11 cellular contexts compared by ENCODE assay signal in the genomic region with DNA sequence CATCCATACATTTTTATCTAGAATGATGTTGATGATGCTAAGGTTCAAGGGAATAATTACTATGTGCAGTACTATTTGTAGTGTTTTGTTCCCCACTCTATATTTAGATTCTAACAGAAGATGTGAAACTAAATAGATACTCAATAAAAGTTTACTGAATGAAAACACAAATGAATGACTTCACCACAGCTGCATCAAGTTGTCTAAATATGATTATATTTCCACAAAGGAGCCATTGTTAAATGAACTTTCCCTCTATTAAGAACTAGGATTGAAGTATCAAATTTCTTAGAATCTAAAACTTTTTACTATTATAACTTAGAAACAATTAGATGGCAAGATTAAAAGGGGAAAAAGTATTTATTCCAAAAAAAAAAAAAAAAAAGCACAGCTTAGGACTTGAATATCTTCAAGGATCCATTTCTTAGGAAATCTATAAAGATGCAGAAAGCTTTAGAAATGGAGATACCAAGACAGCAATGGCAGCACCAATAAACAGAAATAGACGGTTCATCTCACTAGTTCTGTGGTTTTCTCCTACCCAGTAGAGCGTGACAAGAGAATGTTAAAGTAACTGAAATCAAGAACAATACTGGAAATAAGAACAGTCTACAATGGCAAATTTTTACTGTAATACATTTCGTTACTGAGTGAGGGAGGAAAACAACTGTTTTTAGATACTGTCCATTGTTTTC.
DNase-seq lines count a peak whose midpoint lies in the region; ATAC-seq and TF ChIP-seq lines count a peak whose summit lies in the region.
"Had no signal": no experiment of that assay in that cellular context is flagged by ENCODE, and none has a peak within 500 bp of the region (broad histone marks: within the 10 kb centered on the region; RNA-seq: fewer than 3 reads in every experiment).

No MANE protein-coding gene starts in this region.

- no peaks in the 10 kb centered on the region for H3K27me3 ChIP-seq in esophagus squamous epithelium
- H3K27me3 ChIP-seq: gastrocnemius medialis had no signal

- no peaks in the 10 kb centered on the region for H3K36me3 ChIP-seq in esophagus squamous epithelium
- H3K36me3 ChIP-seq: gastrocnemius medialis had no signal

- ATAC-seq in GM18511 (IDR thresholded peaks at IDR 0.05; ENCODE audit: unreplicated experiment), result peak; percentile 86
- peak; percentile 79 for ATAC-seq in GM21447 (IDR thresholded peaks at IDR 0.05; ENCODE audit: unreplicated experiment)
- peak; percentile 83 for ATAC-seq in HG03135 (IDR thresholded peaks at IDR 0.05; ENCODE audit: unreplicated experiment)
- ATAC-seq: gastrocnemius medialis had no signal

- H3K4me3 ChIP-seq in esophagus squamous epithelium, result no peak overlapping the region
- H3K4me3 ChIP-seq: gastrocnemius medialis had no signal

- no peak for TF ChIP-seq CTCF in esophagus squamous epithelium (IDR thresholded peaks at IDR 0.05)

- no peak for TF ChIP-seq POLR2A in esophagus squamous epithelium (IDR thresholded peaks at IDR 0.05)

- intact Hi-C loops in esophagus squamous epithelium (cut with DNase I), result no loop called here

- 64 to 69% methylated on average over 3 of the region's 3 CpGs for WGBS in esophagus squamous epithelium, 2 donors

- no peak overlapping the region for H3K27ac ChIP-seq in esophagus squamous epithelium
- H3K27ac ChIP-seq: gastrocnemius medialis had no signal

- H3K4me1 ChIP-seq in esophagus squamous epithelium, result no peaks in the 10 kb centered on the region

- DNase-seq in foreskin melanocyte, result peak; percentile 68
- no peak for DNase-seq in activated CD8-positive, alpha-beta memory T cell treated with anti-CD3 and anti-CD28 coated beads for 24 hours
- DNase-seq in NCI-H2196 (lab: John Stamatoyannopoulos, UW; ENCODE audit: unreplicated experiment), result no peak
- no peak for DNase-seq in esophagus squamous epithelium (lab: John Stamatoyannopoulos, UW)
- no peak for DNase-seq in hypothalamus (lab: John Stamatoyannopoulos, UW)
- DNase-seq: DMS53; gastrocnemius medialis; stimulated activated CD4-positive, alpha-beta T cell treated with anti-CD3 and anti-CD28 coated beads, Interleukin-15, amount 100 ng/mL, for 24 hours had no signal

- H3K9me3 ChIP-seq in esophagus squamous epithelium, result no peaks in the 10 kb centered on the region
- H3K9me3 ChIP-seq: gastrocnemius medialis had no signal
